24 cellular contexts compared by ENCODE assay signal in the genomic region with DNA sequence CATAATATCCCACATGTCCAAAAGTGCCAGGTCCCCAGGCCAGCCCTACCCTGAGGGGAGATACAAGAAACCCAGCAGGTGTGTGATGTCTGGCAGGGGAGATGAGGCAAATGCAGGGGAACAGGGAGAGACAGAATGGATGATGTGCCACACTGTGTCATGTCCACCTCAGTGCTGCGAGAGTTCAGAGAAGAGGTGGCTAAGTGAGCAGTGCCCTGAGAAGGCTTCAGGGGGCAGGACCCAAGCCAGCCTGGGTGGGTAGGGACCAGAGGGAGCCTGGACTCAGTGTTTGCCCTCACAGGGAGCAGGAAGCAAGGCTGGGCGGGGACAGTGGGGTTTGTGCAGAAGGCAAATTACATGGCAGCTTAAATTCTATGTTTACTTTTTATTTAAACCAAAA.
A peak's percentile ranks its signal among the peaks of the same experiment; 100 is the strongest.
DNase-seq lines count a peak whose midpoint lies in the region; ATAC-seq and TF ChIP-seq lines count a peak whose summit lies in the region.
"Had no signal": no experiment of that assay in that cellular context is flagged by ENCODE, and none has a peak within 500 bp of the region (broad histone marks: within the 10 kb centered on the region; RNA-seq: fewer than 3 reads in every experiment).

No MANE protein-coding gene starts in this region.

- H3K27me3 ChIP-seq in CD4-positive, alpha-beta T cell (ENCODE audit: control insufficient read depth, insufficient read depth, low read length): no peaks in the 10 kb centered on the region
- H3K27me3 ChIP-seq: heart left ventricle, upper lobe of left lung had no signal

- TF ChIP-seq POLR2A in erythroblast (IDR thresholded peaks at IDR 0.05; ENCODE audit: low read length): no peak

- intact Hi-C loops in CD4-positive, alpha-beta T cell (cut with DNase I, micrococcal nuclease): no loop called here
- intact Hi-C loops in activated B cell treated with CpG ODN at 0.5 μM for 24 hours (cut with micrococcal nuclease): no loop called here

- peaks cover 18% of the 10 kb centered on the region for H3K4me1 Mint-ChIP-seq in CD4-positive, alpha-beta T cell (ENCODE audit: low read depth)
- H3K4me1 Mint-ChIP-seq in activated B cell treated with CpG ODN at 0.5 μM for 24 hours: peaks cover 7% of the 10 kb centered on the region

- H3K27ac Mint-ChIP-seq in CD4-positive, alpha-beta T cell: peak overlapping the region; percentile 25
- H3K27ac Mint-ChIP-seq in activated B cell treated with CpG ODN at 0.5 μM for 24 hours: peak overlapping the region; percentile 24
- H3K27ac Mint-ChIP-seq: activated T-helper 1 cell treated with anti-CD3 and anti-CD28 coated beads, Interleukin-12 subunit alpha, Interleukin-12 subunit beta, Interleukin-2, Interleukin-4 antibody, amounts not matched to agents 30 ng/mL and 10 ng/mL and 1 ng/mL, durations not matched to agents 14 hours and 24 hours and 36 hours; WTC11 had no signal

- no peaks in the 10 kb centered on the region for H3K9me3 Mint-ChIP-seq in CD4-positive, alpha-beta T cell
- no peaks in the 10 kb centered on the region for H3K9me3 Mint-ChIP-seq in activated B cell treated with CpG ODN at 0.5 μM for 24 hours
- H3K9me3 Mint-ChIP-seq: activated T-helper 1 cell treated with anti-CD3 and anti-CD28 coated beads, Interleukin-12 subunit alpha, Interleukin-12 subunit beta, Interleukin-2, Interleukin-4 antibody, amounts not matched to agents 30 ng/mL and 10 ng/mL and 1 ng/mL, durations not matched to agents 14 hours and 24 hours and 36 hours; WTC11 had no signal

- no peak for ATAC-seq in CD4-positive, alpha-beta T cell (ENCODE audit: poor library complexity)
- ATAC-seq in activated B cell treated with CpG ODN at 0.5 μM for 24 hours (ENCODE audit: low read depth): no peak
- ATAC-seq in GM19328 (IDR thresholded peaks at IDR 0.05; ENCODE audit: unreplicated experiment): no peak
- ATAC-seq: heart left ventricle, left cardiac atrium, WTC11 had no signal

- DNase-seq in NCI-H1417 (lab: John Stamatoyannopoulos, UW) (peak in 2 of 3 experiments; percentile 40 to 57), NCI-H1417 treated with DMSO at 0.1 percent for 48 hours (lab: John Stamatoyannopoulos, UW) (no peak), activated B cell treated with CpG ODN at 0.5 μM for 24 hours (no peak), mesenteric fat pad (ENCODE audit: low spot score) (peak; percentile 43), erythroblast (lab: John Stamatoyannopoulos, UW) (no peak), iPS-NIHi7 (ENCODE audit: extremely low spot score) (no peak)
- no peak for DNase-seq in CD4-positive, alpha-beta T cell
- DNase-seq: DND-41; effector CD4-positive, alpha-beta T cell; foreskin fibroblast; HCEC 1CT; heart left ventricle; left cardiac atrium; mesenchymal stem cell; NCI-H2029 treated with DMSO at 0.1 percent for 48 hours; NCI-H446; NK-92 treated with Interleukin-12 subunit alpha and Interleukin-12 subunit beta, amount 100 ng/mL, for 24 hours; nucleus accumbens; SHP77 treated with DMSO at 0.1 percent for 48 hours had no signal

- H3K36me3 Mint-ChIP-seq in CD4-positive, alpha-beta T cell (ENCODE audit: low read depth): peaks cover 84% of the 10 kb centered on the region
- H3K36me3 Mint-ChIP-seq in activated B cell treated with CpG ODN at 0.5 μM for 24 hours (ENCODE audit: low read depth): peaks cover 82% of the 10 kb centered on the region
- H3K36me3 Mint-ChIP-seq: WTC11 had no signal

- no peak for TF ChIP-seq CTCF in CD4-positive, alpha-beta T cell (IDR thresholded peaks at IDR 0.05)
- no peak for TF ChIP-seq CTCF in activated B cell treated with CpG ODN at 0.5 μM for 24 hours (IDR thresholded peaks at IDR 0.05)

- CTCF ChIA-PET in CD4-positive, alpha-beta T cell (lab: Charles Lee): no interaction called here
- CTCF ChIA-PET in activated B cell treated with CpG ODN at 0.5 μM for 24 hours (lab: Charles Lee): no interaction called here

- H3K4me3 Mint-ChIP-seq in CD4-positive, alpha-beta T cell: no peak overlapping the region
- no peak overlapping the region for H3K4me3 Mint-ChIP-seq in activated B cell treated with CpG ODN at 0.5 μM for 24 hours
- H3K4me3 Mint-ChIP-seq: activated T-helper 1 cell treated with anti-CD3 and anti-CD28 coated beads, Interleukin-12 subunit alpha, Interleukin-12 subunit beta, Interleukin-2, Interleukin-4 antibody, amounts not matched to agents 30 ng/mL and 10 ng/mL and 1 ng/mL, durations not matched to agents 14 hours and 24 hours and 36 hours; WTC11 had no signal

- no peak overlapping the region for H3K27ac ChIP-seq in CD4-positive, alpha-beta T cell (ENCODE audit: low read depth, low read length)
- H3K27ac ChIP-seq: 22Rv1, upper lobe of left lung had no signal

- no peaks in the 10 kb centered on the region for H3K27me3 Mint-ChIP-seq in CD4-positive, alpha-beta T cell
- no peaks in the 10 kb centered on the region for H3K27me3 Mint-ChIP-seq in activated B cell treated with CpG ODN at 0.5 μM for 24 hours

- H3K9me3 ChIP-seq in CD4-positive, alpha-beta T cell (ENCODE audit: control insufficient read depth, low read length): no peaks in the 10 kb centered on the region
- H3K9me3 ChIP-seq: upper lobe of left lung had no signal

- POLR2A ChIA-PET in CD4-positive, alpha-beta T cell (lab: Charles Lee): no interaction called here
- POLR2A ChIA-PET in activated B cell treated with CpG ODN at 0.5 μM for 24 hours (lab: Charles Lee): no interaction called here

Comparison
In these comparisons a context has a peak if more than half of its experiments do, and no peak if none do; other contexts are left out.
1. DNase-seq: peak in NCI-H1417 (2 of 3) and mesenteric fat pad (single experiment); none in NCI-H1417 treated with DMSO at 0.1 percent for 48 hours (single experiment), CD4-positive, alpha-beta T cell (0 of 10), activated B cell treated with CpG ODN at 0.5 μM for 24 hours (single experiment), erythroblast (0 of 2) and iPS-NIHi7 (single experiment).